ENCODE assay signal across 7 cellular contexts in genomic region chr10:17023386-17024298, GRCh38.
DNase-seq lines count a peak whose midpoint lies in the region; ATAC-seq and TF ChIP-seq lines count a peak whose summit lies in the region.

No MANE protein-coding gene starts in this region.

- H3K4me1 ChIP-seq in heart right ventricle: peaks cover 4 to 66% (median 32%) of the 10 kb centered on the region in 9 donors

- H3K36me3 ChIP-seq in heart right ventricle: no peaks in the 10 kb centered on the region

- peak overlapping the region; percentile 56 for H3K4me3 Mint-ChIP-seq in activated naive CD4-positive, alpha-beta T cell treated with anti-CD3 and anti-CD28 coated beads, Interleukin-2, amount 10 ng/mL, durations not matched to agents 7 days and 5 days

- intact Hi-C loops in heart right ventricle (cut with DNase I): loop anchor here in 1 of 10 donors (10.0 kb wide), 1 partner anchor 59 kb away; no protein-coding TSS in a partner anchor

- H3K36me3 Mint-ChIP-seq in activated naive CD4-positive, alpha-beta T cell treated with anti-CD3 and anti-CD28 coated beads, Interleukin-2, amount 10 ng/mL, durations not matched to agents 7 days and 5 days: peaks cover 11% of the 10 kb centered on the region

- TF ChIP-seq CTCF in heart right ventricle (IDR thresholded peaks at IDR 0.05): no peak

- H3K27me3 ChIP-seq in heart right ventricle: no peaks in the 10 kb centered on the region

- peak overlapping the region; percentile 97 for H3K27ac Mint-ChIP-seq in activated naive CD4-positive, alpha-beta T cell treated with anti-CD3 and anti-CD28 coated beads, Interleukin-2, amount 10 ng/mL, durations not matched to agents 7 days and 5 days

- H3K27me3 Mint-ChIP-seq in activated naive CD4-positive, alpha-beta T cell treated with anti-CD3 and anti-CD28 coated beads, Interleukin-2, amount 10 ng/mL, durations not matched to agents 7 days and 5 days: peaks cover 3% of the 10 kb centered on the region

- peaks cover 66% of the 10 kb centered on the region for H3K4me1 Mint-ChIP-seq in activated naive CD4-positive, alpha-beta T cell treated with anti-CD3 and anti-CD28 coated beads, Interleukin-2, amount 10 ng/mL, durations not matched to agents 7 days and 5 days

- 55 to 59% methylated on average over 13 of the region's 13 CpGs for WGBS in heart right ventricle, 2 donors

- ATAC-seq in GM19025 (IDR thresholded peaks at IDR 0.05; ENCODE audit: low read depth, unreplicated experiment) (peak; percentile 93), HG03103 (IDR thresholded peaks at IDR 0.05; ENCODE audit: low read depth, unreplicated experiment) (peak; percentile 94), heart right ventricle (peak; percentile 74 to 93 (median 88))

- H3K9me3 ChIP-seq in heart right ventricle: peaks cover 0 to 8% (median 0%) of the 10 kb centered on the region in 11 donors

- CTCF ChIA-PET in activated naive CD4-positive, alpha-beta T cell treated with anti-CD3 and anti-CD28 coated beads, Interleukin-2, amount 10 ng/mL, durations not matched to agents 7 days and 5 days (lab: Charles Lee): interaction anchor here (0.6 to 2.4 kb wide), 2 partner anchors 190 to 206 kb away, joined by 3 to 8 read pairs; no protein-coding TSS in a partner anchor

- H3K9me3 Mint-ChIP-seq in activated naive CD4-positive, alpha-beta T cell treated with anti-CD3 and anti-CD28 coated beads, Interleukin-2, amount 10 ng/mL, durations not matched to agents 7 days and 5 days: peaks cover 8% of the 10 kb centered on the region

- DNase-seq in SIG-M5 (lab: John Stamatoyannopoulos, UW) (peak; percentile 63), heart right ventricle (peak in 1 of 2 donors; percentile 79), superior temporal gyrus (ENCODE audit: extremely low spot score) (no peak)
- DNase-seq in activated naive CD4-positive, alpha-beta T cell treated with anti-CD3 and anti-CD28 coated beads, Interleukin-2, amount 10 ng/mL, durations not matched to agents 7 days and 5 days: peak; percentile 83
- DNase-seq in stimulated activated CD4-positive, alpha-beta T cell treated with anti-CD3 and anti-CD28 coated beads, Interleukin-12 subunit alpha, Interleukin-12 subunit beta, amount 100 ng/mL, for 24 hours (ENCODE audit: low read depth in 2 of 2): peak; percentile 49 to 59

- peak overlapping the region in 9 of 10 donors; percentile 13 to 84 (median 69) for H3K27ac ChIP-seq in heart right ventricle

- H3K4me3 ChIP-seq in heart right ventricle: peak overlapping the region in 1 of 10 donors; percentile 2
